Comparison of ENCODE assay signal across 19 cellular contexts in genomic region chr22:19044381-19044780, GRCh38.
"Had no signal": no experiment of that assay in that cellular context is flagged by ENCODE, and none has a peak within 500 bp of the region (broad histone marks: within the 10 kb centered on the region; RNA-seq: fewer than 3 reads in every experiment).

No MANE protein-coding gene starts in this region.

- H3K4me3 ChIP-seq: esophagus squamous epithelium, gastrocnemius medialis, testis had no signal

- ATAC-seq: activated CD8-positive, alpha-beta memory T cell treated with anti-CD3 and anti-CD28 coated beads, Interleukin-2, amount 10 ng/mL, durations not matched to agents 7 days and 5 days; gastrocnemius medialis; left colon had no signal

- H3K4me1 Mint-ChIP-seq: activated CD8-positive, alpha-beta memory T cell treated with anti-CD3 and anti-CD28 coated beads, Interleukin-2, amount 10 ng/mL, durations not matched to agents 7 days and 5 days; activated naive CD4-positive, alpha-beta T cell treated with anti-CD3 and anti-CD28 coated beads, Interleukin-2, amount 50 U/mL, for 24 hours; endodermal cell; nephron had no signal

- H3K27ac Mint-ChIP-seq: activated CD4-positive, alpha-beta memory T cell treated with anti-CD3 and anti-CD28 coated beads for 36 hours; activated CD8-positive, alpha-beta memory T cell treated with anti-CD3 and anti-CD28 coated beads, Interleukin-2, amount 10 ng/mL, durations not matched to agents 7 days and 5 days; activated naive CD4-positive, alpha-beta T cell treated with anti-CD3 and anti-CD28 coated beads, Interleukin-2, amount 50 U/mL, for 24 hours; endodermal cell; nephron; T-helper 1 cell treated with Interleukin-12 subunit alpha and Interleukin-12 subunit beta and Interleukin-4 antibody, amounts not matched to agents 30 μg/mL and 1 μg/mL, for 36 hours; type B pancreatic cell had no signal

- H3K4me3 Mint-ChIP-seq: activated CD4-positive, alpha-beta memory T cell treated with anti-CD3 and anti-CD28 coated beads for 36 hours; activated CD8-positive, alpha-beta memory T cell treated with anti-CD3 and anti-CD28 coated beads, Interleukin-2, amount 10 ng/mL, durations not matched to agents 7 days and 5 days; activated naive CD4-positive, alpha-beta T cell treated with anti-CD3 and anti-CD28 coated beads, Interleukin-2, amount 50 U/mL, for 24 hours; endodermal cell; nephron; T-helper 1 cell treated with Interleukin-12 subunit alpha and Interleukin-12 subunit beta and Interleukin-4 antibody, amounts not matched to agents 30 μg/mL and 1 μg/mL, for 36 hours; type B pancreatic cell had no signal

- H3K4me1 ChIP-seq: esophagus squamous epithelium, gastrocnemius medialis had no signal

- H3K9me3 ChIP-seq: esophagus squamous epithelium, gastrocnemius medialis, testis had no signal

- H3K27me3 ChIP-seq: esophagus squamous epithelium, gastrocnemius medialis, testis had no signal

- H3K27ac ChIP-seq: esophagus squamous epithelium, gastrocnemius medialis, testis had no signal

- DNase-seq: activated CD4-positive, alpha-beta memory T cell treated with anti-CD3 and anti-CD28 coated beads for 36 hours; activated CD4-positive, alpha-beta T cell treated with anti-CD3 and anti-CD28 coated beads for 48 hours; activated CD8-positive, alpha-beta memory T cell treated with anti-CD3 and anti-CD28 coated beads, Interleukin-2, amount 10 ng/mL, durations not matched to agents 7 days and 5 days; activated gamma-delta T cell treated with Interleukin-2 at 50 U/mL for 16 hours; activated T-cell treated with anti-CD3 and anti-CD28 coated beads for 4 hours; cortex of kidney; endodermal cell; esophagus squamous epithelium; head of caudate nucleus; left colon; mesenchymal stem cell; stimulated activated CD4-positive, alpha-beta T cell treated with anti-CD3 and anti-CD28 coated beads, Interleukin-4, amount 100 ng/mL, for 1 hour; stimulated activated naive CD4-positive, alpha-beta T cell; testis had no signal

- H3K9me3 Mint-ChIP-seq: activated CD4-positive, alpha-beta memory T cell treated with anti-CD3 and anti-CD28 coated beads for 36 hours; activated naive CD4-positive, alpha-beta T cell treated with anti-CD3 and anti-CD28 coated beads, Interleukin-2, amount 50 U/mL, for 24 hours; endodermal cell; nephron; T-helper 1 cell treated with Interleukin-12 subunit alpha and Interleukin-12 subunit beta and Interleukin-4 antibody, amounts not matched to agents 30 μg/mL and 1 μg/mL, for 36 hours; type B pancreatic cell had no signal

- H3K27me3 Mint-ChIP-seq: activated CD4-positive, alpha-beta memory T cell treated with anti-CD3 and anti-CD28 coated beads for 36 hours; activated CD8-positive, alpha-beta memory T cell treated with anti-CD3 and anti-CD28 coated beads, Interleukin-2, amount 10 ng/mL, durations not matched to agents 7 days and 5 days; activated naive CD4-positive, alpha-beta T cell treated with anti-CD3 and anti-CD28 coated beads, Interleukin-2, amount 50 U/mL, for 24 hours; type B pancreatic cell had no signal
